ENCODE assay signal across 2 cellular contexts in genomic region chr12:26861690-26862089, GRCh38.
A peak's percentile ranks its signal among the peaks of the same experiment; 100 is the strongest.
TF ChIP-seq lines count a peak whose summit lies in the region.

No MANE protein-coding gene starts in this region.

TF ChIP-seq in HEK293, 187 proteins besides CTCF, POLR2A, EP300 and RAD21:
- no peak for TF ChIP-seq ZSCAN30 (tag by site-specific recombination; IDR thresholded peaks at IDR 0.05)
- peak; percentile 96 for TF ChIP-seq ZNF184 (tag by site-specific recombination; IDR thresholded peaks at IDR 0.05)
- no peak for TF ChIP-seq KLF10 (tag by site-specific recombination; IDR thresholded peaks at IDR 0.05)
- no peak for TF ChIP-seq ZNF664 (tag by site-specific recombination; IDR thresholded peaks at IDR 0.05)
- no peak for TF ChIP-seq ZNF2 (tag by site-specific recombination; IDR thresholded peaks at IDR 0.05)
- no peak for TF ChIP-seq ZIC2 (tag by site-specific recombination; IDR thresholded peaks at IDR 0.05)

TF ChIP-seq in GM12878, 131 proteins besides CTCF, POLR2A, EP300 and RAD21:
- TF ChIP-seq MYB (IDR thresholded peaks at IDR 0.05; ENCODE audit: borderline replicate concordance, low read depth, low read length) (no peak), MEF2B (IDR thresholded peaks at IDR 0.05; ENCODE audit: partially characterized antibody, poor library complexity, severe bottlenecking) (peak; percentile 46)
